ENCODE assay signal across 9 cellular contexts in the genomic region with DNA sequence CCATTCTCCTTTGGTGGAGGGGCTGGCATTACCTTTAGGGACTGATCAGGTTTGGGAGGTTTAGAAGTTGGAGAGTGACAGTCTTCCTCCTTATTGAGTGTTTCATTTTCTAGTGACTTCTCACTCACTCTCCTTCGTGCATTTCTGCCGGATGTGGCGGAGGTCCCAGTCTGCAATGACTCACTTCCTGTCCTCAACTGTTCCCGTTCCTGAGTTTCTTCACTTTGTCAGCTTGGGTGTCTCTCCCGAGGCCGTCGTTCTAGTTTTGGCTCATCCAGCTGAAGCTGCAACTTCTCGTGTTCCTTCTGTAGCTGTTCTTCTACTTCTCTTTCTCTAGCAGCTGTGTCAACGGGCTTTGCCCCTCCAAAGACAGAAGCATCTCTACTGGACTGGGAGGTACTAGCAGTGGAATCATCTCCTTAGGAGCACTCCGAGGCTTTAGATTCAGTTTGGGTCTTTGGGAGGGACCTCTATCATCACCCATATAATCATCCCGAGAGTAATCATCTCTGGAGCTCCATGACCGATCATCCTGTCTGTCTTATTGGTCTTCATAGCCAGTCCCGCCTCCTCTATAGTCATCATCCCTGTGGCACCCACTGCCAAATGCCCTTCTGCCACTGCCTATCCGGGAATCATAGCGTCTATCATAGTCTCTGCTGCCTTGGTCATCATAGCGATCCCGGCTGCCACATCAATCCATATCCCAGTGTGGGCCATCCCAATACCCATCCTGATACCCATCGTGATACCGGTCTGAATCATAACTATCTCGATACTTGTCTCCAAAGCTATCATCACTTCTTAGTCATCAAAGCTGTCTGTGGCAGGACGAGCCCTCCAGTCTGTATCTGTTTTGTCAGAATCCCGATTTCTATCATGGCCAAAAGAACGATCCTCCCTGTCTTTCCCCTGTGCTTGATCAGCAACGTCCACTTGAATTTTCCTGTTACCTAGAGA. TPM values are rescaled to one million over a fixed set of nuclear protein-coding genes. Genes with fewer than 3 reads are reported as not detected.
DNase-seq lines count a peak whose midpoint lies in the region; ATAC-seq and TF ChIP-seq lines count a peak whose summit lies in the region.
"Had no signal": no experiment of that assay in that cellular context is flagged by ENCODE, and none has a peak within 500 bp of the region (broad histone marks: within the 10 kb centered on the region; RNA-seq: fewer than 3 reads in every experiment).

No MANE protein-coding gene starts in this region.

- no peaks in the 10 kb centered on the region for H3K27me3 ChIP-seq in body of pancreas
- peaks cover 0 to 6% (median 0%) of the 10 kb centered on the region in 3 donors for H3K27me3 ChIP-seq in stomach

- H3K4me1 ChIP-seq in body of pancreas (no peaks in the 10 kb centered on the region), stomach (no peaks in the 10 kb centered on the region)

- H3K4me3 ChIP-seq in body of pancreas = no peak overlapping the region
- H3K4me3 ChIP-seq in stomach = no peak overlapping the region

- H3K27ac ChIP-seq in body of pancreas = peak overlapping the region in 1 of 4 donors; percentile 62
- peak overlapping the region in 2 of 5 donors; percentile 39 to 48 for H3K27ac ChIP-seq in stomach

- TF ChIP-seq POLR2A in body of pancreas (IDR thresholded peaks at IDR 0.05) = peak in 1 of 3 donors; percentile 18
- TF ChIP-seq POLR2A in stomach (IDR thresholded peaks at IDR 0.05) = no peak

- no peaks in the 10 kb centered on the region for H3K9me3 ChIP-seq in body of pancreas
- H3K9me3 ChIP-seq in stomach = no peaks in the 10 kb centered on the region

- ATAC-seq in GM18870 (IDR thresholded peaks at IDR 0.05; ENCODE audit: unreplicated experiment) (peak; percentile 50), body of pancreas (no peak), GM21447 (IDR thresholded peaks at IDR 0.05; ENCODE audit: unreplicated experiment) (no peak), GM21576 (IDR thresholded peaks at IDR 0.05; ENCODE audit: unreplicated experiment) (no peak), GM21515 (IDR thresholded peaks at IDR 0.05; ENCODE audit: unreplicated experiment) (no peak)

- intact Hi-C loops in body of pancreas (cut with DNase I) (no loop called here), stomach (cut with DNase I; ENCODE audit: low total_unique reads) (no loop called here)

- TF ChIP-seq EP300 in stomach (IDR thresholded peaks at IDR 0.05) = no peak

- H3K36me3 ChIP-seq in body of pancreas (replicated peaks in 1 of 2; ENCODE audit: insufficient read depth in 1 of 2, low read depth in 2 of 2) (no peaks in the 10 kb centered on the region), stomach (no peaks in the 10 kb centered on the region)

- TF ChIP-seq CTCF in body of pancreas (IDR thresholded peaks at IDR 0.05) = no peak
- TF ChIP-seq CTCF in stomach (IDR thresholded peaks at IDR 0.05) = no peak

- DNase-seq in T follicular helper cell (ENCODE audit: low read depth) = peak; percentile 9
- DNase-seq in body of pancreas = peak in 3 of 4 donors; percentile 24 to 62 (median 27)
- DNase-seq in stimulated activated CD4-positive, alpha-beta T cell treated with anti-CD3 and anti-CD28 coated beads, Interleukin-12 subunit alpha, Interleukin-12 subunit beta, amount 100 ng/mL, for 4 hours = peak; percentile 17
- no peak for DNase-seq in stomach

- WGBS in body of pancreas, 2 donors = 54 to 69% methylated on average over 21 to 24 of the region's 24 CpGs
- WGBS in stomach, 5 donors = 69 to 74% (median 72%) methylated on average over 13 to 24 of the region's 24 CpGs

RNA-seq across cellular contexts. Expression of a gene that starts 35.3 kb away (rescaled TPM):
- total RNA-seq in body of pancreas (10 to 100 TPM; 14.8 to 38.9 TPM), stomach (10 to 100 TPM; 17.7 to 45.4 (median 21.3) TPM)
- polyA plus RNA-seq in stomach = 10 to 100 TPM in 2 of 3 donors, 1 to 10 TPM in 1; 7.9 to 31.9 (median 13.6) TPM
- total RNA-seq: bronchial epithelial cell had no signal
